ENCODE assay signal across 10 cellular contexts in genomic region chr7:148811892-148812291, GRCh38.
"Had no signal": no experiment of that assay in that cellular context is flagged by ENCODE, and none has a peak within 500 bp of the region (broad histone marks: within the 10 kb centered on the region; RNA-seq: fewer than 3 reads in every experiment).

No MANE protein-coding gene starts in this region.

- ATAC-seq: left lobe of liver had no signal

- DNase-seq: activated effector memory CD4-positive, alpha-beta T cell treated with anti-CD3 and anti-CD28 coated beads, Interleukin-2, amount 50 U/mL, for 16 hours; adrenal gland; caudate nucleus; colonic mucosa; sigmoid colon; spleen; thyroid gland had no signal

- H3K9me3 ChIP-seq: adrenal gland, colonic mucosa, esophagus muscularis mucosa, neutrophil, sigmoid colon, spleen, thyroid gland had no signal
